ENCODE assay signal across 9 cellular contexts in genomic region chr12:107564946-107565345, GRCh38.
DNase-seq lines count a peak whose midpoint lies in the region; ATAC-seq and TF ChIP-seq lines count a peak whose summit lies in the region.
"Had no signal": no experiment of that assay in that cellular context is flagged by ENCODE, and none has a peak within 500 bp of the region (broad histone marks: within the 10 kb centered on the region; RNA-seq: fewer than 3 reads in every experiment).

No MANE protein-coding gene starts in this region.

- peak; percentile 61 for ATAC-seq in activated CD8-positive, alpha-beta T cell treated with anti-CD3 and anti-CD28 coated beads for 36 hours

- no peak overlapping the region for H4K5ac ChIP-seq in mesendoderm (ENCODE audit: low read length)

- peaks cover 7% of the 10 kb centered on the region for H3K36me3 Mint-ChIP-seq in activated CD8-positive, alpha-beta T cell treated with anti-CD3 and anti-CD28 coated beads for 36 hours (ENCODE audit: low read depth)

- no peak overlapping the region for H3K9ac ChIP-seq in mesendoderm (ENCODE audit: low read length)

- peak; percentile 12; the same call in 1 of the 2 replicates for TF ChIP-seq RAD21 in Ishikawa (IDR thresholded peaks at IDR 0.05; ENCODE audit: low read depth)

- intact Hi-C loops in activated CD8-positive, alpha-beta T cell treated with anti-CD3 and anti-CD28 coated beads for 36 hours (cut with micrococcal nuclease), result no loop called here
- intact Hi-C loops in vagina (cut with DNase I), result no loop called here

- H3K4me3 ChIP-seq in DOHH2 (ENCODE audit: low read length) (no peak overlapping the region), mesendoderm (ENCODE audit: low read length) (no peak overlapping the region), vagina (no peak overlapping the region)
- H3K4me3 ChIP-seq: dorsolateral prefrontal cortex, prostate gland had no signal

- H3K27me3 ChIP-seq in DOHH2 (ENCODE audit: control insufficient read depth, low read length) (peaks cover 8% of the 10 kb centered on the region), mesendoderm (ENCODE audit: insufficient read depth, low read length, poor library complexity) (no peaks in the 10 kb centered on the region), vagina (no peaks in the 10 kb centered on the region)

- H2BK120ac ChIP-seq in mesendoderm (ENCODE audit: low read depth, low read length), result no peak overlapping the region

- no peaks in the 10 kb centered on the region for H3F3A ChIP-seq in DOHH2 (ENCODE audit: control insufficient read depth, insufficient read depth)

- H2BK5ac ChIP-seq in mesendoderm (ENCODE audit: low read length), result no peak overlapping the region

- H3K27ac ChIP-seq in DOHH2 (ENCODE audit: low read depth, low read length) (no peak overlapping the region), mesendoderm (ENCODE audit: low read depth, low read length) (no peak overlapping the region), vagina (no peak overlapping the region)
- H3K27ac ChIP-seq: dorsolateral prefrontal cortex, prostate gland had no signal

- TF ChIP-seq POLR2A in vagina (IDR thresholded peaks at IDR 0.05), result no peak

- no peaks in the 10 kb centered on the region for H3K27me3 Mint-ChIP-seq in activated CD8-positive, alpha-beta T cell treated with anti-CD3 and anti-CD28 coated beads for 36 hours

- H3K18ac ChIP-seq in mesendoderm (ENCODE audit: low read length), result no peak overlapping the region

- H3K4me1 ChIP-seq in DOHH2 (ENCODE audit: control insufficient read depth, low read length) (peaks cover 15% of the 10 kb centered on the region), mesendoderm (ENCODE audit: control insufficient read depth, low read depth, low read length) (no peaks in the 10 kb centered on the region), vagina (no peaks in the 10 kb centered on the region)
- H3K4me1 ChIP-seq: prostate gland had no signal

- no peak for TF ChIP-seq EP300 in Ishikawa (IDR thresholded peaks at IDR 0.05; ENCODE audit: borderline replicate concordance)

- no peak overlapping the region for H3K23ac ChIP-seq in mesendoderm (ENCODE audit: low read length)

- no peak overlapping the region for H3K4me3 Mint-ChIP-seq in activated CD8-positive, alpha-beta T cell treated with anti-CD3 and anti-CD28 coated beads for 36 hours

- peaks cover 6% of the 10 kb centered on the region for H3K4me1 Mint-ChIP-seq in activated CD8-positive, alpha-beta T cell treated with anti-CD3 and anti-CD28 coated beads for 36 hours (ENCODE audit: low read depth)

- no peak overlapping the region for H2AK5ac ChIP-seq in mesendoderm (ENCODE audit: low read length)

- no peak overlapping the region for H3K27ac Mint-ChIP-seq in activated CD8-positive, alpha-beta T cell treated with anti-CD3 and anti-CD28 coated beads for 36 hours

- no peak overlapping the region for H2BK15ac ChIP-seq in mesendoderm (replicated peaks; ENCODE audit: low read depth)

- CTCF ChIA-PET in activated CD8-positive, alpha-beta T cell treated with anti-CD3 and anti-CD28 coated beads for 36 hours (lab: Charles Lee), result interaction anchor here (0.8 kb wide), 1 partner anchor 53 kb away, joined by 3 read pairs; no protein-coding TSS in a partner anchor

- H3K79me2 ChIP-seq in DOHH2 (ENCODE audit: control insufficient read depth, low read length) (no peaks in the 10 kb centered on the region), mesendoderm (ENCODE audit: control insufficient read depth, insufficient read depth, low read length) (no peaks in the 10 kb centered on the region)

- WGBS in mesendoderm (ENCODE audit: extremely low coverage, insufficient coverage, low lambda C conversion rate), result no CpG with 5 or more reads among the region's 3 CpGs

- DNase-seq in activated CD8-positive, alpha-beta T cell treated with anti-CD3 and anti-CD28 coated beads for 36 hours, result peak; percentile 16
- DNase-seq in mesendoderm (peak; percentile 59), vagina (ENCODE audit: extremely low spot score in 2 of 2) (no peak), T1000 (lab: John Stamatoyannopoulos, UW) (no peak)
- no peak for DNase-seq in activated effector memory CD4-positive, alpha-beta T cell treated with anti-CD3 and anti-CD28 coated beads, Interleukin-2, amount 50 U/mL, for 16 hours

- no peak overlapping the region for H3K4ac ChIP-seq in mesendoderm (ENCODE audit: low read depth, low read length)

- no peaks in the 10 kb centered on the region for H3K36me3 ChIP-seq in DOHH2 (ENCODE audit: control insufficient read depth, low read length)
- H3K36me3 ChIP-seq in mesendoderm (ENCODE audit: control insufficient read depth, insufficient read depth, low read length), result no peaks in the 10 kb centered on the region
- no peaks in the 10 kb centered on the region for H3K36me3 ChIP-seq in vagina
- H3K36me3 ChIP-seq: prostate gland had no signal

- H3K9me3 ChIP-seq in DOHH2 (ENCODE audit: control insufficient read depth, insufficient read depth, low read length) (no peaks in the 10 kb centered on the region), vagina (no peaks in the 10 kb centered on the region)
- H3K9me3 ChIP-seq: prostate gland had no signal

- no peak overlapping the region for H4K8ac ChIP-seq in mesendoderm (ENCODE audit: low read depth, low read length)

- H3K4me2 ChIP-seq in DOHH2 (ENCODE audit: low read length) (no peak overlapping the region), mesendoderm (ENCODE audit: low read length) (no peak overlapping the region)

- no peak overlapping the region for H3K56ac ChIP-seq in mesendoderm (ENCODE audit: low read length)

- H3K79me1 ChIP-seq in mesendoderm (ENCODE audit: low read length), result no peaks in the 10 kb centered on the region

- POLR2A ChIA-PET in activated CD8-positive, alpha-beta T cell treated with anti-CD3 and anti-CD28 coated beads for 36 hours (lab: Charles Lee), result no interaction called here

- no peaks in the 10 kb centered on the region for H4K20me1 ChIP-seq in DOHH2 (ENCODE audit: control insufficient read depth, insufficient read depth, low read depth, low read length)

- no peaks in the 10 kb centered on the region for H3K9me2 ChIP-seq in DOHH2 (replicated peaks; ENCODE audit: control insufficient read depth, low read length)

- TF ChIP-seq CTCF in DOHH2 (IDR thresholded peaks at IDR 0.05; ENCODE audit: low read depth, low read length, poor library complexity, severe bottlenecking) (peak; percentile 41), vagina (IDR thresholded peaks at IDR 0.05) (no peak)
- TF ChIP-seq CTCF in activated CD8-positive, alpha-beta T cell treated with anti-CD3 and anti-CD28 coated beads for 36 hours (IDR thresholded peaks at IDR 0.05), result peak; percentile 27

- H3K9me3 Mint-ChIP-seq in activated CD8-positive, alpha-beta T cell treated with anti-CD3 and anti-CD28 coated beads for 36 hours, result no peaks in the 10 kb centered on the region

TF ChIP-seq in Ishikawa, 13 proteins besides CTCF, POLR2A, EP300 and RAD21:
- TF ChIP-seq EGR1 (IDR thresholded peaks at IDR 0.05) (no peak), TAF1 (IDR thresholded peaks at IDR 0.05; ENCODE audit: low read depth) (no peak), USF1 (IDR thresholded peaks at IDR 0.05) (no peak)
TF ChIP-seq in Ishikawa: peak in this region for 0.

Comparison
In these comparisons a context has a peak if more than half of its experiments do, and no peak if none do; other contexts are left out.
1. CTCF ChIP-seq: peak in DOHH2 (single experiment) and activated CD8-positive, alpha-beta T cell treated with anti-CD3 and anti-CD28 coated beads for 36 hours (single experiment); none in vagina (0 of 3).
2. DNase-seq: peak in activated CD8-positive, alpha-beta T cell treated with anti-CD3 and anti-CD28 coated beads for 36 hours (single experiment) and mesendoderm (single experiment); none in vagina (0 of 2), activated effector memory CD4-positive, alpha-beta T cell treated with anti-CD3 and anti-CD28 coated beads, Interleukin-2, amount 50 U/mL, for 16 hours (single experiment) and T1000 (single experiment).